In the genomic region with DNA sequence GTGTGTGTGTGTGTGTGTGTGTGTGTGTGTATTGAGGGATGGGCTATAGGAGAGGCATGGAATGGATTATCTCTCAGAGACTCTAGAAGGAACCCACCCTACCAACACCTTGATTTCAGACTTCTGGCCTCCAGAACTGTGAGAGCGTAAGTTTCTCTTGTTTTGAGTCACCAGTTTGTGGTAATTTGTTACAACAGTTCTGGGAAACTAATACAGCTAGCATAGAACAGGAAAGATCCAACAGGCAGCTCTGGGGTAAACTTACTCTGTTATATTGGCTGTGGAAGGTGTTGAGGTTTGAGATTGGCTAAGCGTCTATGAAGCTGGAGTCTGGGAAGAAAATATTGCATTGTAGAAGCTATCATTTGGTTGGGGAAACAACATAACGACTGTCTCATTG, we compare ENCODE assay signal across 25 cellular contexts.
"Had no signal": no experiment of that assay in that cellular context is flagged by ENCODE, and none has a peak within 500 bp of the region (broad histone marks: within the 10 kb centered on the region; RNA-seq: fewer than 3 reads in every experiment).

No MANE protein-coding gene starts in this region.

- H3K4me3 Mint-ChIP-seq: activated B cell treated with CpG ODN at 0.5 μM for 24 hours; activated CD4-positive, alpha-beta T cell treated with anti-CD3 and anti-CD28 coated beads for 36 hours; activated T-helper 1 cell treated with anti-CD3 and anti-CD28 coated beads, Interleukin-12 subunit alpha, Interleukin-12 subunit beta, Interleukin-2, Interleukin-4 antibody, amounts not matched to agents 30 ng/mL and 10 ng/mL and 1 ng/mL, durations not matched to agents 14 hours and 24 hours and 36 hours; brain; immature natural killer cell; naive B cell; neural progenitor cell; stimulated activated memory B cell treated with anti-CD40 and anti-IgM and Interleukin-4, amounts not matched to agents 10 μg/mL and 1 μg/mL and 100 μg/mL, for 72 hours had no signal

- H3K36me3 ChIP-seq: lower lobe of right lung, neural progenitor cell, uterus had no signal

- DNase-seq: activated B cell treated with CpG ODN at 0.5 μM for 24 hours; activated CD4-positive, alpha-beta T cell treated with anti-CD3 and anti-CD28 coated beads for 36 hours; activated CD4-positive, alpha-beta T cell treated with anti-CD3 and anti-CD28 coated beads, Interleukin-2, amount 50 U/mL, for 4 hours; activated gamma-delta T cell; aorta; dermis blood vessel endothelial cell; effector CD8-positive, alpha-beta T cell; erythroblast; foreskin fibroblast; immature natural killer cell; lower lobe of right lung; naive B cell; posterior cingulate gyrus; small intestine; stimulated activated CD4-positive, alpha-beta T cell treated with anti-CD3 and anti-CD28 coated beads, Interleukin-2, amount 100 ng/mL, for 24 hours; testis; trophoblast cell; uterus had no signal

- H3K27me3 ChIP-seq: neural progenitor cell, testis, uterus had no signal

- H3K4me2 ChIP-seq: neural progenitor cell had no signal

- FAIRE-seq: small intestine had no signal

- ATAC-seq: activated CD4-positive, alpha-beta T cell treated with anti-CD3 and anti-CD28 coated beads for 36 hours; left lobe of liver; lower lobe of right lung; sciatic nerve; stimulated activated memory B cell treated with anti-CD40 and anti-IgM and Interleukin-4, amounts not matched to agents 10 μg/mL and 1 μg/mL and 100 μg/mL, for 72 hours had no signal

- H2AFZ ChIP-seq: neural progenitor cell had no signal

- H3K27ac ChIP-seq: lower lobe of right lung, neural progenitor cell, testis, uterus had no signal

- H3K27ac Mint-ChIP-seq: activated B cell treated with CpG ODN at 0.5 μM for 24 hours; activated CD4-positive, alpha-beta T cell treated with anti-CD3 and anti-CD28 coated beads for 36 hours; activated naive CD4-positive, alpha-beta T cell treated with anti-CD3 and anti-CD28 coated beads, Interleukin-2, amount 50 U/mL, for 72 hours; activated T-helper 1 cell treated with anti-CD3 and anti-CD28 coated beads, Interleukin-12 subunit alpha, Interleukin-12 subunit beta, Interleukin-2, Interleukin-4 antibody, amounts not matched to agents 30 ng/mL and 10 ng/mL and 1 ng/mL, durations not matched to agents 14 hours and 24 hours and 36 hours; brain; naive B cell; neural progenitor cell; stimulated activated memory B cell treated with anti-CD40 and anti-IgM and Interleukin-4, amounts not matched to agents 10 μg/mL and 1 μg/mL and 100 μg/mL, for 72 hours had no signal

- H3K9me3 ChIP-seq: testis, uterus had no signal

- H3K4me3 ChIP-seq: lower lobe of right lung, neural progenitor cell, testis, uterus had no signal

- H3K9ac ChIP-seq: neural progenitor cell had no signal

- H3K4me1 Mint-ChIP-seq: activated B cell treated with CpG ODN at 0.5 μM for 24 hours; activated CD4-positive, alpha-beta T cell treated with anti-CD3 and anti-CD28 coated beads for 36 hours; brain; immature natural killer cell; naive B cell; neural progenitor cell; stimulated activated memory B cell treated with anti-CD40 and anti-IgM and Interleukin-4, amounts not matched to agents 10 μg/mL and 1 μg/mL and 100 μg/mL, for 72 hours had no signal

- H3K4me1 ChIP-seq: lower lobe of right lung, neural progenitor cell, testis, uterus had no signal
